22 cellular contexts compared by ENCODE assay signal in the genomic region with DNA sequence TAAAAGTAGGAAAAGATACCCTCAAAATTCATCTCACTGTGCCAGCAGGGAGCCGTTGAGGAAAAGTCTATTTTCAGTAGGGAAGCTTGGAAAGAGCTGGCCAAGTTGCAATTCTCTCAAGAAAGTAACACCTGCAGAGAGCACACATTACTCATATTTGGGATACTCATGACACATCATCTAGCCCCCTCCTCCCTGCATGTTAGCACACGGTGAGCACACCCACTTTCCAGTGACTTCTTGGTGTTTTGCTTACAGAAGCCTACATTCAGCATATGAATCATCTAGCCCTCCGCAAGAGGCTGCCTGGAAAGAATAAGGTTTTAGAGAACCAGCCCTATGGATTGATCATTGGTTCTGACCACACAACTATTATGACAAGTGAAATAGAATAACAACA.
DNase-seq lines count a peak whose midpoint lies in the region; ATAC-seq and TF ChIP-seq lines count a peak whose summit lies in the region.
"Had no signal": no experiment of that assay in that cellular context is flagged by ENCODE, and none has a peak within 500 bp of the region (broad histone marks: within the 10 kb centered on the region; RNA-seq: fewer than 3 reads in every experiment).

No MANE protein-coding gene starts in this region.

- intact Hi-C loops in activated CD8-positive, alpha-beta T cell treated with anti-CD3 and anti-CD28 coated beads for 36 hours (cut with micrococcal nuclease): no loop called here

- no peak overlapping the region for H3K4me2 ChIP-seq in fibroblast of lung (ENCODE audit: extremely low read depth, insufficient read depth, low read length)
- H3K4me2 ChIP-seq: smooth muscle cell had no signal

- no peak for TF ChIP-seq CTCF in activated CD8-positive, alpha-beta T cell treated with anti-CD3 and anti-CD28 coated beads for 36 hours (IDR thresholded peaks at IDR 0.05)
- no peak for TF ChIP-seq CTCF in fibroblast of lung (conservative IDR thresholded peaks at IDR 0.05 in 1 of 2, IDR thresholded peaks at IDR 0.05 in 1 of 2; ENCODE audit: low read depth in 1 of 2, low read length in 2 of 2)

- CTCF ChIA-PET in activated CD8-positive, alpha-beta T cell treated with anti-CD3 and anti-CD28 coated beads for 36 hours (lab: Charles Lee): no interaction called here
- CTCF ChIA-PET in activated CD8-positive, alpha-beta T cell treated with anti-CD3 and anti-CD28 coated beads, Interleukin-2, amount 10 ng/mL, durations not matched to agents 7 days and 5 days (lab: Charles Lee): no interaction called here

- no peaks in the 10 kb centered on the region for H3K9me3 ChIP-seq in fibroblast of lung (ENCODE audit: control insufficient read depth, insufficient read depth, low read depth, low read length)
- H3K9me3 ChIP-seq: thoracic aorta had no signal

- H3K4me3 Mint-ChIP-seq in activated CD8-positive, alpha-beta T cell treated with anti-CD3 and anti-CD28 coated beads for 36 hours: no peak overlapping the region
- H3K4me3 Mint-ChIP-seq in activated CD8-positive, alpha-beta T cell treated with anti-CD3 and anti-CD28 coated beads, Interleukin-2, amount 10 ng/mL, durations not matched to agents 7 days and 5 days: no peak overlapping the region
- H3K4me3 Mint-ChIP-seq: activated CD4-positive, alpha-beta memory T cell treated with anti-CD3 and anti-CD28 coated beads, Interleukin-2, amount 10 ng/mL, durations not matched to agents 7 days and 5 days; activated T-helper 1 cell treated with anti-CD3 and anti-CD28 coated beads, Interleukin-12 subunit alpha, Interleukin-12 subunit beta, Interleukin-2, Interleukin-4 antibody, amounts not matched to agents 30 ng/mL and 10 ng/mL and 1 ng/mL, durations not matched to agents 14 hours and 24 hours and 36 hours; CD14-positive monocyte; natural killer cell; T-cell had no signal

- H3K27ac Mint-ChIP-seq in activated CD8-positive, alpha-beta T cell treated with anti-CD3 and anti-CD28 coated beads for 36 hours: no peak overlapping the region
- no peak overlapping the region for H3K27ac Mint-ChIP-seq in activated CD8-positive, alpha-beta T cell treated with anti-CD3 and anti-CD28 coated beads, Interleukin-2, amount 10 ng/mL, durations not matched to agents 7 days and 5 days
- H3K27ac Mint-ChIP-seq: activated CD4-positive, alpha-beta memory T cell treated with anti-CD3 and anti-CD28 coated beads, Interleukin-2, amount 10 ng/mL, durations not matched to agents 7 days and 5 days; activated T-helper 1 cell treated with anti-CD3 and anti-CD28 coated beads, Interleukin-12 subunit alpha, Interleukin-12 subunit beta, Interleukin-2, Interleukin-4 antibody, amounts not matched to agents 30 ng/mL and 10 ng/mL and 1 ng/mL, durations not matched to agents 14 hours and 24 hours and 36 hours; CD14-positive monocyte; natural killer cell; T-cell had no signal

- H2AFZ ChIP-seq in fibroblast of lung (ENCODE audit: low read length): no peak overlapping the region

- H3K4me3 ChIP-seq in fibroblast of lung (replicated peaks in 1 of 4; ENCODE audit: control extremely low read depth in 1 of 4, insufficient read depth in 1 of 4, low read depth in 3 of 4, low read length in 4 of 4): no peak overlapping the region
- H3K4me3 ChIP-seq: smooth muscle cell, thoracic aorta had no signal

- H3K9me3 Mint-ChIP-seq in activated CD8-positive, alpha-beta T cell treated with anti-CD3 and anti-CD28 coated beads for 36 hours: no peaks in the 10 kb centered on the region
- H3K9me3 Mint-ChIP-seq in activated CD8-positive, alpha-beta T cell treated with anti-CD3 and anti-CD28 coated beads, Interleukin-2, amount 10 ng/mL, durations not matched to agents 7 days and 5 days (ENCODE audit: insufficient read depth): no peaks in the 10 kb centered on the region
- H3K9me3 Mint-ChIP-seq: activated CD4-positive, alpha-beta memory T cell treated with anti-CD3 and anti-CD28 coated beads, Interleukin-2, amount 10 ng/mL, durations not matched to agents 7 days and 5 days; activated T-helper 1 cell treated with anti-CD3 and anti-CD28 coated beads, Interleukin-12 subunit alpha, Interleukin-12 subunit beta, Interleukin-2, Interleukin-4 antibody, amounts not matched to agents 30 ng/mL and 10 ng/mL and 1 ng/mL, durations not matched to agents 14 hours and 24 hours and 36 hours had no signal

- no peak overlapping the region for H3K27ac ChIP-seq in fibroblast of lung (ENCODE audit: insufficient read depth, low read length)
- H3K27ac ChIP-seq: thoracic aorta, VCaP had no signal

- POLR2A ChIA-PET in activated CD8-positive, alpha-beta T cell treated with anti-CD3 and anti-CD28 coated beads for 36 hours (lab: Charles Lee): no interaction called here
- POLR2A ChIA-PET in activated CD8-positive, alpha-beta T cell treated with anti-CD3 and anti-CD28 coated beads, Interleukin-2, amount 10 ng/mL, durations not matched to agents 7 days and 5 days (lab: Charles Lee): no interaction called here

- H3K36me3 ChIP-seq in fibroblast of lung (ENCODE audit: control insufficient read depth, insufficient read depth, low read length): no peaks in the 10 kb centered on the region
- H3K36me3 ChIP-seq: thoracic aorta had no signal

- no peaks in the 10 kb centered on the region for H4K20me1 ChIP-seq in fibroblast of lung (ENCODE audit: control insufficient read depth, extremely low read depth, insufficient read depth, low read length)

- peaks cover 3% of the 10 kb centered on the region for H3K27me3 Mint-ChIP-seq in activated CD8-positive, alpha-beta T cell treated with anti-CD3 and anti-CD28 coated beads for 36 hours
- H3K27me3 Mint-ChIP-seq in activated CD8-positive, alpha-beta T cell treated with anti-CD3 and anti-CD28 coated beads, Interleukin-2, amount 10 ng/mL, durations not matched to agents 7 days and 5 days (ENCODE audit: low read depth): peaks cover 8% of the 10 kb centered on the region

- H3K36me3 Mint-ChIP-seq in activated CD8-positive, alpha-beta T cell treated with anti-CD3 and anti-CD28 coated beads for 36 hours (ENCODE audit: low read depth): no peaks in the 10 kb centered on the region
- no peaks in the 10 kb centered on the region for H3K36me3 Mint-ChIP-seq in activated CD8-positive, alpha-beta T cell treated with anti-CD3 and anti-CD28 coated beads, Interleukin-2, amount 10 ng/mL, durations not matched to agents 7 days and 5 days (ENCODE audit: low read depth)
- H3K36me3 Mint-ChIP-seq: CD14-positive monocyte, natural killer cell, T-cell had no signal

- no peaks in the 10 kb centered on the region for H3K4me1 ChIP-seq in fibroblast of lung (ENCODE audit: control insufficient read depth, extremely low read depth, insufficient read depth, low read length)

- DNase-seq in activated CD8-positive, alpha-beta T cell treated with anti-CD3 and anti-CD28 coated beads for 36 hours: peak; percentile 1
- no peak for DNase-seq in activated CD8-positive, alpha-beta T cell treated with anti-CD3 and anti-CD28 coated beads, Interleukin-2, amount 10 ng/mL, durations not matched to agents 7 days and 5 days
- peak; percentile 14 for DNase-seq in RPMI7951 (ENCODE audit: low read depth)
- peak; percentile 6 to 71 for DNase-seq in fibroblast of lung (ENCODE audit: low read depth in 2 of 2)
- DNase-seq in stromal cell of bone marrow (ENCODE audit: low read depth): peak; percentile 3
- DNase-seq in stimulated activated CD8-positive, alpha-beta memory T cell treated with anti-CD3 and anti-CD28 coated beads, Interleukin-4, amount 100 ng/mL, for 48 hours: no peak
- no peak for DNase-seq in activated T-cell treated with anti-CD3 and anti-CD28 coated beads, Interleukin-2, amount 50 U/mL, for 1 hour
- DNase-seq: activated CD4-positive, alpha-beta memory T cell treated with anti-CD3 and anti-CD28 coated beads, Interleukin-2, amount 10 ng/mL, durations not matched to agents 7 days and 5 days; DMS153; effector CD8-positive, alpha-beta T cell; islet precursor cell; mesendoderm; natural killer cell; NCI-H146; Right ventricle myocardium superior; T-cell had no signal

- no peaks in the 10 kb centered on the region for H3K27me3 ChIP-seq in fibroblast of lung (ENCODE audit: control insufficient read depth, insufficient read depth, low read length)

- no peak overlapping the region for H3K9ac ChIP-seq in fibroblast of lung (ENCODE audit: insufficient read depth, low read length)

- no peaks in the 10 kb centered on the region for H3K4me1 Mint-ChIP-seq in activated CD8-positive, alpha-beta T cell treated with anti-CD3 and anti-CD28 coated beads for 36 hours (ENCODE audit: low read depth)
- H3K4me1 Mint-ChIP-seq in activated CD8-positive, alpha-beta T cell treated with anti-CD3 and anti-CD28 coated beads, Interleukin-2, amount 10 ng/mL, durations not matched to agents 7 days and 5 days (ENCODE audit: low read depth): no peaks in the 10 kb centered on the region
- H3K4me1 Mint-ChIP-seq: CD14-positive monocyte, natural killer cell, T-cell had no signal

- peak; percentile 42 for ATAC-seq in activated CD8-positive, alpha-beta T cell treated with anti-CD3 and anti-CD28 coated beads for 36 hours
- ATAC-seq in activated CD8-positive, alpha-beta T cell treated with anti-CD3 and anti-CD28 coated beads, Interleukin-2, amount 10 ng/mL, durations not matched to agents 7 days and 5 days: no peak
- no peak for ATAC-seq in HG02981 (IDR thresholded peaks at IDR 0.05; ENCODE audit: unreplicated experiment)
- ATAC-seq: natural killer cell, T-cell had no signal

- no peaks in the 10 kb centered on the region for H3K79me2 ChIP-seq in fibroblast of lung (ENCODE audit: control insufficient read depth, insufficient read depth, low read length)

Comparison
In these comparisons a context has a peak if more than half of its experiments do, and no peak if none do; other contexts are left out.
1. DNase-seq: peak in activated CD8-positive, alpha-beta T cell treated with anti-CD3 and anti-CD28 coated beads for 36 hours (single experiment), RPMI7951 (single experiment), fibroblast of lung (2 of 2) and stromal cell of bone marrow (single experiment); none in activated CD8-positive, alpha-beta T cell treated with anti-CD3 and anti-CD28 coated beads, Interleukin-2, amount 10 ng/mL, durations not matched to agents 7 days and 5 days (single experiment), stimulated activated CD8-positive, alpha-beta memory T cell treated with anti-CD3 and anti-CD28 coated beads, Interleukin-4, amount 100 ng/mL, for 48 hours (single experiment) and activated T-cell treated with anti-CD3 and anti-CD28 coated beads, Interleukin-2, amount 50 U/mL, for 1 hour (single experiment).